In genomic region chr13:46607768-46608553, GRCh38 we compare ENCODE assay signal across 1 cellular context.
TF ChIP-seq lines count a peak whose summit lies in the region.

No MANE protein-coding gene starts in this region.

TF ChIP-seq in SK-N-SH, 30 proteins besides CTCF, POLR2A, EP300 and RAD21 (continued from another document):
- no peak for TF ChIP-seq POLR2AphosphoS5 (IDR thresholded peaks at IDR 0.05; ENCODE audit: low read depth, low read length)
